In genomic region chr12:14839262-14839661, GRCh38 we compare ENCODE assay signal across 29 cellular contexts. TPM values are rescaled to one million over a fixed set of nuclear protein-coding genes. Genes with fewer than 3 reads are reported as not detected.
"Had no signal": no experiment of that assay in that cellular context is flagged by ENCODE, and none has a peak within 500 bp of the region (broad histone marks: within the 10 kb centered on the region; RNA-seq: fewer than 3 reads in every experiment).

No MANE protein-coding gene starts in this region.

- DNase-seq: hypothalamus; immature natural killer cell; kidney; left colon; left lung; lower lobe of right lung; mesendoderm; naive B cell; natural killer cell; nephron progenitor cell; occipital lobe; psoas muscle; spleen; stimulated activated CD4-positive, alpha-beta T cell treated with anti-CD3 and anti-CD28 coated beads, Interleukin-4, amount 100 ng/mL, for 24 hours; stimulated activated naive CD4-positive, alpha-beta T cell; tibial artery; trophoblast cell; upper lobe of right lung; uterus had no signal

- H3K36me3 ChIP-seq: left lung, lower lobe of right lung, neural progenitor cell, neutrophil, suprapubic skin, thoracic aorta, tibial artery, upper lobe of right lung, uterus had no signal

- ATAC-seq: left colon; left lung; lower lobe of right lung; natural killer cell; psoas muscle; sciatic nerve; stimulated activated effector memory CD8-positive, alpha-beta T cell treated with anti-CD3 and anti-CD28 coated beads, Interleukin-12 subunit alpha, Interleukin-12 subunit beta, amount 100 ng/mL, for 72 hours; upper lobe of right lung had no signal

- H3K4me1 ChIP-seq: neural progenitor cell, parathyroid adenoma, uterus had no signal

- H3K27me3 ChIP-seq: left lung, neural progenitor cell, spleen, suprapubic skin, tibial artery, upper lobe of right lung, uterus had no signal

- H3K9ac ChIP-seq: neural progenitor cell, parathyroid adenoma had no signal

- H3K27ac ChIP-seq: left lung, lower lobe of right lung, neural progenitor cell, neutrophil, parathyroid adenoma, psoas muscle, skin epidermis, suprapubic skin, thoracic aorta, upper lobe of right lung, uterus had no signal

- H3K9me3 ChIP-seq: left lung, lower lobe of right lung, neutrophil, psoas muscle, suprapubic skin, thoracic aorta, tibial artery, upper lobe of right lung, uterus had no signal

- H3K4me3 ChIP-seq: left lung, lower lobe of right lung, neural progenitor cell, psoas muscle, skin epidermis, suprapubic skin, thoracic aorta, tibial artery, upper lobe of right lung, uterus had no signal

RNA-seq across cellular contexts. Expression of gene ART4, which starts 4.1 kb away (rescaled TPM):
- total RNA-seq: mononuclear cell, natural killer cell, occipital lobe, osteocyte had no signal
- polyA plus RNA-seq: immature natural killer cell had no signal

RNA-seq across cellular contexts. Expression of gene SMCO3, which starts 25.3 kb away (rescaled TPM):
- total RNA-seq: left colon, mononuclear cell, natural killer cell, occipital lobe, osteocyte, psoas muscle, suprapubic skin had no signal
